In genomic region chr19:34999498-35000337, GRCh38 we compare ENCODE assay signal across 8 cellular contexts. TPM values are rescaled to one million over a fixed set of nuclear protein-coding genes. Genes with fewer than 3 reads are reported as not detected.
DNase-seq lines count a peak whose midpoint lies in the region; TF ChIP-seq lines count a peak whose summit lies in the region.

TSS of gene GRAMD1A (plus strand) at chr19:35000323. CDS start at chr19:35000479, 156 bp downstream.

- H3K9me3 Mint-ChIP-seq in activated T-cell treated with anti-CD3 and anti-CD28 coated beads, Interleukin-2, amount 50 U/mL, for 24 hours, result no peaks in the 10 kb centered on the region

- no peak for TF ChIP-seq CTCF in OCI-LY3 (IDR thresholded peaks at IDR 0.05; ENCODE audit: low read depth, low read length)

- H3K27ac ChIP-seq in OCI-LY3 (ENCODE audit: low read length) (peak within 1 kb of the TSS; percentile 67), esophagus (ENCODE audit: low read depth in 2 of 2, low read length in 1 of 2) (peak within 1 kb of the TSS; percentile 94 to 95), muscle layer of colon (ENCODE audit: low read depth, low read length) (peak within 1 kb of the TSS; percentile 90)

- peak within 1 kb of the TSS; percentile 80 for H2AFZ ChIP-seq in OCI-LY3 (ENCODE audit: low read depth, low read length)

- 2% methylated on average over 30 to 45 of the region's 45 CpGs for WGBS in esophagus, 2 donors

- DNase-seq in AML-193 (lab: John Stamatoyannopoulos, UW) (peak; percentile 68 to 70), GM19238 (ENCODE audit: insufficient read length, low spot score) (peak; percentile 93), HT-29 (ENCODE audit: low spot score) (peak; percentile 74)
- DNase-seq in activated T-cell treated with anti-CD3 and anti-CD28 coated beads, Interleukin-2, amount 50 U/mL, for 24 hours, result peak; percentile 87
- peak; percentile 24 to 67 for DNase-seq in stimulated activated CD8-positive, alpha-beta memory T cell treated with anti-CD3 and anti-CD28 coated beads, Interleukin-7, amount 100 ng/mL, for 4 hours (ENCODE audit: low read depth in 2 of 2)

- peak within 1 kb of the TSS; percentile 77 for H3K4me2 ChIP-seq in OCI-LY3 (ENCODE audit: low read length)

- H3K27me3 ChIP-seq in OCI-LY3 (ENCODE audit: low read depth, low read length), result no peaks in the 10 kb centered on the region
- H3K27me3 ChIP-seq in esophagus (ENCODE audit: control insufficient read depth in 1 of 2, insufficient read depth in 2 of 2, low read length in 2 of 2), result no peaks in the 10 kb centered on the region
- H3K27me3 ChIP-seq in muscle layer of colon (ENCODE audit: control insufficient read depth in 1 of 2, insufficient read depth in 2 of 2, low read length in 2 of 2), result no peaks in the 10 kb centered on the region

- peaks cover 51% of the 10 kb centered on the region for H3K79me2 ChIP-seq in OCI-LY3 (ENCODE audit: low read length)

- peak within 1 kb of the TSS; percentile 96 for H3K27ac Mint-ChIP-seq in activated T-cell treated with anti-CD3 and anti-CD28 coated beads, Interleukin-2, amount 50 U/mL, for 24 hours

- H3K36me3 ChIP-seq in OCI-LY3 (replicated peaks; ENCODE audit: low read depth, low read length) (peaks cover 14% of the 10 kb centered on the region), esophagus (ENCODE audit: control insufficient read depth in 2 of 2, insufficient read depth in 2 of 2, low read length in 1 of 2) (no peaks in the 10 kb centered on the region), muscle layer of colon (ENCODE audit: insufficient read depth, low read length) (no peaks in the 10 kb centered on the region)

- peak within 1 kb of the TSS; percentile 97 for H3K4me3 Mint-ChIP-seq in activated T-cell treated with anti-CD3 and anti-CD28 coated beads, Interleukin-2, amount 50 U/mL, for 24 hours

- no peaks in the 10 kb centered on the region for H3K27me3 Mint-ChIP-seq in activated T-cell treated with anti-CD3 and anti-CD28 coated beads, Interleukin-2, amount 50 U/mL, for 24 hours

- H3K9me3 ChIP-seq in OCI-LY3 (ENCODE audit: insufficient read depth, low read length), result no peaks in the 10 kb centered on the region
- H3K9me3 ChIP-seq in esophagus (ENCODE audit: control insufficient read depth in 2 of 2, insufficient read depth in 1 of 2, low read depth in 1 of 2, low read length in 1 of 2), result no peaks in the 10 kb centered on the region
- H3K9me3 ChIP-seq in muscle layer of colon (ENCODE audit: low read length), result no peaks in the 10 kb centered on the region

- H3K9ac ChIP-seq in OCI-LY3 (ENCODE audit: low read length), result peak within 1 kb of the TSS; percentile 93
- peak within 1 kb of the TSS; percentile 89 for H3K9ac ChIP-seq in muscle layer of colon (ENCODE audit: low read length)

- peaks cover 41% of the 10 kb centered on the region for H3K36me3 Mint-ChIP-seq in activated T-cell treated with anti-CD3 and anti-CD28 coated beads, Interleukin-2, amount 50 U/mL, for 24 hours (ENCODE audit: low read depth)

- H3K4me3 ChIP-seq in OCI-LY3 (ENCODE audit: low read length) (peak within 1 kb of the TSS; percentile 96), esophagus (ENCODE audit: low read depth in 1 of 2, low read length in 2 of 2) (peak within 1 kb of the TSS; percentile 57 to 65), muscle layer of colon (ENCODE audit: low read depth in 1 of 2, low read length in 2 of 2) (peak within 1 kb of the TSS; percentile 55 to 88)

- H3K4me1 Mint-ChIP-seq in activated T-cell treated with anti-CD3 and anti-CD28 coated beads, Interleukin-2, amount 50 U/mL, for 24 hours (ENCODE audit: low read depth), result peaks cover 73% of the 10 kb centered on the region

- peaks cover 17% of the 10 kb centered on the region; the same call in 1 of the 2 replicates for H3K4me1 ChIP-seq in OCI-LY3 (ENCODE audit: low read length)
- H3K4me1 ChIP-seq in esophagus (ENCODE audit: control insufficient read depth in 2 of 2, insufficient read depth in 2 of 2, low read length in 1 of 2), result peaks cover 0 to 17% of the 10 kb centered on the region in 2 donors
- H3K4me1 ChIP-seq in muscle layer of colon (ENCODE audit: insufficient read depth, low read length), result peaks cover 39% of the 10 kb centered on the region

- H4K20me1 ChIP-seq in OCI-LY3 (ENCODE audit: insufficient read depth, low read length), result peaks cover 28% of the 10 kb centered on the region

RNA-seq across cellular contexts. Expression of gene GRAMD1A, which starts in this region (rescaled TPM):
- total RNA-seq in HT-29 (2014; rRNA removed; shearing (Covaris generic)), result 13.2 and 24.8 TPM in 2 replicates
- 10 to 100 TPM; 11.7 to 14.0 TPM for polyA plus RNA-seq in esophagus

Comparison
In these comparisons a context has a peak if more than half of its experiments do, and no peak if none do; other contexts are left out.
1. Peak in every context shown above with its lines: DNase-seq, H3K4me3 ChIP-seq and H3K27ac ChIP-seq.